Comparison of ENCODE assay signal across 19 cellular contexts in the genomic region with DNA sequence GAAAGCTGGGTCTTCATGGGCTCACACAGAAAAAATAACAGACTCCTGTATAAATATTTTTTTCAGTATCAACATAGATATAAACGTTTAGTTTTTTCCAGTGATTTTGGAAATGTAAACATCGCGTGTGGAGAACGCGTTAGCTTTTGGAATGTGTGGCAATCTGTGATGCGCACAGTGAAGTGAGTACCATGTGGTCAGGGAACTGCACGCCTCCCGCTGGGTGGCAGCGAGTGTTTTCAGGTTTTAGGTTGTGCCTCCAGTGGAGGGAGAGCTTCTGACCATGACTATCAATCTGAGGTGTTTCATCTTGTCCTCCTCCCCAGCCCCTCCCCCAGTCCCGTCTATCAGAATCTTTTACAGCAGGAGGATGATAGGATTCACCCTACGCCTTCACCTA.
"Had no signal": no experiment of that assay in that cellular context is flagged by ENCODE, and none has a peak within 500 bp of the region (broad histone marks: within the 10 kb centered on the region; RNA-seq: fewer than 3 reads in every experiment).

No MANE protein-coding gene starts in this region.

- H3K9ac ChIP-seq: neural progenitor cell had no signal

- ATAC-seq: foreskin keratinocyte; natural killer cell; stimulated activated naive B cell treated with anti-CD40 and anti-IgM and Interleukin-4, amounts not matched to agents 10 μg/mL and 1 μg/mL and 100 μg/mL, for 72 hours; stimulated activated naive CD8-positive, alpha-beta T cell treated with anti-CD3 and anti-CD28 coated beads, Interleukin-15, amount 100 ng/mL, for 72 hours had no signal

- H3K36me3 Mint-ChIP-seq: natural killer cell; stimulated activated naive B cell treated with anti-CD40 and anti-IgM and Interleukin-4, amounts not matched to agents 10 μg/mL and 1 μg/mL and 100 μg/mL, for 72 hours had no signal

- H3K4me1 ChIP-seq: colonic mucosa, esophagus squamous epithelium, foreskin keratinocyte, right atrium auricular region, sigmoid colon, transverse colon had no signal

- DNase-seq: colonic mucosa; dermis blood vessel endothelial cell; esophagus squamous epithelium; foreskin keratinocyte; kidney glomerular epithelial cell; natural killer cell; nucleus accumbens; ovary; sigmoid colon; stimulated activated CD4-positive, alpha-beta T cell treated with anti-CD3 and anti-CD28 coated beads, Interleukin-2, amount 100 ng/mL, for 24 hours; stimulated activated CD4-positive, alpha-beta T cell treated with anti-CD3 and anti-CD28 coated beads, Interleukin-4, amount 100 ng/mL, for 4 hours; stimulated activated naive B cell treated with anti-CD40 and anti-IgM and Interleukin-4, amounts not matched to agents 10 μg/mL and 1 μg/mL and 100 μg/mL, for 72 hours; stimulated activated naive CD8-positive, alpha-beta T cell treated with anti-CD3 and anti-CD28 coated beads, Interleukin-15, amount 100 ng/mL, for 72 hours; transverse colon had no signal

- H3K27me3 ChIP-seq: colonic mucosa, esophagus squamous epithelium, foreskin keratinocyte, hepatocyte, neural progenitor cell, ovary, right atrium auricular region, sigmoid colon, transverse colon had no signal

- H2AFZ ChIP-seq: hepatocyte, neural progenitor cell had no signal

- H3K27ac ChIP-seq: colonic mucosa, esophagus squamous epithelium, foreskin keratinocyte, hepatocyte, neural progenitor cell, ovary, right atrium auricular region, sigmoid colon, skin epidermis, thoracic aorta, transverse colon had no signal

- H3K36me3 ChIP-seq: colonic mucosa, ovary, right atrium auricular region, sigmoid colon, thoracic aorta, transverse colon had no signal

- H3K4me3 ChIP-seq: colonic mucosa, esophagus squamous epithelium, hepatocyte, neural progenitor cell, ovary, right atrium auricular region, sigmoid colon, skin epidermis, thoracic aorta, transverse colon had no signal

- H3K4me2 ChIP-seq: hepatocyte, neural progenitor cell had no signal

- H3K27me3 Mint-ChIP-seq: stimulated activated naive B cell treated with anti-CD40 and anti-IgM and Interleukin-4, amounts not matched to agents 10 μg/mL and 1 μg/mL and 100 μg/mL, for 72 hours; stimulated activated naive CD8-positive, alpha-beta T cell treated with anti-CD3 and anti-CD28 coated beads, Interleukin-15, amount 100 ng/mL, for 72 hours had no signal

- H3K4me3 Mint-ChIP-seq: natural killer cell; neural progenitor cell; stimulated activated naive B cell treated with anti-CD40 and anti-IgM and Interleukin-4, amounts not matched to agents 10 μg/mL and 1 μg/mL and 100 μg/mL, for 72 hours; stimulated activated naive CD8-positive, alpha-beta T cell treated with anti-CD3 and anti-CD28 coated beads, Interleukin-15, amount 100 ng/mL, for 72 hours had no signal

- H3K4me1 Mint-ChIP-seq: natural killer cell; stimulated activated naive B cell treated with anti-CD40 and anti-IgM and Interleukin-4, amounts not matched to agents 10 μg/mL and 1 μg/mL and 100 μg/mL, for 72 hours; stimulated activated naive CD8-positive, alpha-beta T cell treated with anti-CD3 and anti-CD28 coated beads, Interleukin-15, amount 100 ng/mL, for 72 hours had no signal

- H3K27ac Mint-ChIP-seq: natural killer cell; stimulated activated naive B cell treated with anti-CD40 and anti-IgM and Interleukin-4, amounts not matched to agents 10 μg/mL and 1 μg/mL and 100 μg/mL, for 72 hours; stimulated activated naive CD8-positive, alpha-beta T cell treated with anti-CD3 and anti-CD28 coated beads, Interleukin-15, amount 100 ng/mL, for 72 hours had no signal

- H3K9me3 ChIP-seq: colonic mucosa, esophagus squamous epithelium, ovary, right atrium auricular region, sigmoid colon, thoracic aorta, transverse colon had no signal
